In the genomic region with DNA sequence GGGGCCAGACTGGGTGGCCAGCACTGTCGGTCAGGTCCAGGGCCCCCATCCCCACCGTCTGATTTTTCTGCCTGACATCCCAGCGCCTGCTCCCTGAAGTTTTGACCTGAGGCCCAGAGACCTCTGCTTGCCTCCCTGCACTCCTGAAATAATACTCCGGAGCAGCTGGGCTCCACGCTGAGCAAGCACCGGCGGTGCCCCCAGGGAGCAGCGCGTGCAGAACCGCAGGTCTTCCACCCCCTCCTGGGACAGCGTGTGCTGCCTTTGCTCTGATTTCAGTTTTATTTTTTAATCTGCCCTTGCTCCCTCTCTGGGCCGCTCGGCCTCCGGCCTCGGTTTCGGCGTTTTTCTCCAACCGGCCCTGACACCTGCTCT, we compare ENCODE assay signal across 12 cellular contexts.
A peak's percentile ranks its signal among the peaks of the same experiment; 100 is the strongest.
DNase-seq lines count a peak whose midpoint lies in the region; ATAC-seq, FAIRE-seq and TF ChIP-seq lines count a peak whose summit lies in the region.
"Had no signal": no experiment of that assay in that cellular context is flagged by ENCODE, and none has a peak within 500 bp of the region (broad histone marks: within the 10 kb centered on the region; RNA-seq: fewer than 3 reads in every experiment).

No MANE protein-coding gene starts in this region.

- TF ChIP-seq POLR2A in GM12891 (IDR thresholded peaks at IDR 0.05; ENCODE audit: low read depth, low read length), result no peak
- no peak for TF ChIP-seq POLR2A in H54 (IDR thresholded peaks at IDR 0.05; ENCODE audit: low read depth, low read length)

- intact Hi-C loops in sciatic nerve (cut with DNase I), result no loop called here

- peak; percentile 5 for FAIRE-seq in GM12891 (lab: Jason Lieb, UNC)
- FAIRE-seq in H54 (lab: Jason Lieb, UNC), result no peak
- FAIRE-seq: RCC 7860 had no signal

- DNase-seq in GM12891 (ENCODE audit: insufficient read length, low spot score) (no peak), NCI-H1694 (lab: John Stamatoyannopoulos, UW) (peak; percentile 42), brain pericyte (ENCODE audit: low read depth, low spot score) (peak; percentile 34), sciatic nerve (ENCODE audit: low spot score) (no peak), H54 (ENCODE audit: insufficient read length, low spot score) (no peak), nucleus accumbens (lab: John Stamatoyannopoulos, UW) (no peak)
- no peak for DNase-seq in stimulated activated naive CD4-positive, alpha-beta T cell (lab: John Stamatoyannopoulos, UW)
- DNase-seq: heart left ventricle, NCI-H446 treated with DMSO at 0.1 percent for 48 hours had no signal

- ATAC-seq in sciatic nerve (peak; percentile 32), HG02798 (IDR thresholded peaks at IDR 0.05; ENCODE audit: poor library complexity, unreplicated experiment) (no peak)
- ATAC-seq: activated CD4-positive, alpha-beta T cell treated with anti-CD3 and anti-CD28 coated beads for 36 hours had no signal

TF ChIP-seq in GM12891, 5 proteins besides CTCF, POLR2A, EP300 and RAD21:
- no peak for TF ChIP-seq POU2F2 (IDR thresholded peaks at IDR 0.05; ENCODE audit: low read depth, low read length)
- no peak for TF ChIP-seq TAF1 (IDR thresholded peaks at IDR 0.05; ENCODE audit: low read depth, low read length)
- TF ChIP-seq POLR2AphosphoS5 (IDR thresholded peaks at IDR 0.05; ENCODE audit: low read depth, low read length), result no peak
- TF ChIP-seq PAX5 (IDR thresholded peaks at IDR 0.05; ENCODE audit: insufficient read depth, low read length, severe bottlenecking), result no peak
- TF ChIP-seq SPI1 (IDR thresholded peaks at IDR 0.05; ENCODE audit: low read depth, low read length), result no peak

Comparison
In these comparisons a context has a peak if more than half of its experiments do, and no peak if none do; other contexts are left out.
1. DNase-seq: peak in NCI-H1694 (single experiment) and brain pericyte (single experiment); none in GM12891 (single experiment), sciatic nerve (single experiment), stimulated activated naive CD4-positive, alpha-beta T cell (0 of 6), H54 (single experiment) and nucleus accumbens (0 of 56).